ENCODE assay signal across 24 cellular contexts in the genomic region with DNA sequence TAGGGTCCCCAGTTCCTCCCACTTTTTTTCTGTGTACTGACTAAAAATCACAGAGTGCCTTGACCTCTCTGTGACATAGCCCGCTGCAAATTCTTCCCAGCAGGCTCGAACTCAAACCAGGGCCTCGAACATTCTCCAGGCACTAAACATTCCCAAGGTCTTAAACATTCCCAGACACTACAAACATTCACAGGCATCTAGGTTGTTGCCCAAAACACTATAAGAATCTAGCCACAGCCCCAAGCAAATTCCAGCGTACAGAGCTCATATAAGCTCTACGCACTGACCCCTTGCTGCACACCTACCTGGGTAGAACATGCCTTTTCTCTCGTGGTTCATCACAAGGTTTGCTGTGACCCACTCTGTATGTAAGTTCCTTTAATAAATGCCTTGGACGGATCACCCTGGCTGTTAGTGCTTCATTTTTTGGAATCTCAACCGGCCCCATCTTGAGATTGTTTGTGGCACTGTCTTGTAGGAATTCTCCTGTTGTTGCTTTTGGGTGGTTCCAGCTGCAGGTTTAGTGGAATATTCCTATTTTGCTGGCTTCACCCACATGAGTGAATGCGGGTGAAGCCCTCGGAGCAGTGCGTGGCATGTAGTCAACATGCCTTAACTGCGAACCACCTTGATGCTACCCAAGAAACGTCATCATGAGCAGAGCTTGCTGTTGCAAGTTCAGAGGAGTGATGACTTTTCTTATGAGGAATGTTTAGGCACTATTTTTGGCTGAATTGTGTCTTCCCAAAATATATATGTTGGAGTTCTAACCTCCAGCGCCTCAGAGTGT.
"Had no signal": no experiment of that assay in that cellular context is flagged by ENCODE, and none has a peak within 500 bp of the region (broad histone marks: within the 10 kb centered on the region; RNA-seq: fewer than 3 reads in every experiment).

No MANE protein-coding gene starts in this region.

- H2AFZ ChIP-seq: hepatocyte had no signal

- H3K4me2 ChIP-seq: hepatocyte had no signal

- H3K9me3 ChIP-seq: left lung, lower lobe of right lung, mucosa of descending colon, ovary, right atrium auricular region, right lobe of liver, spleen, tibial nerve, upper lobe of left lung, vagina had no signal

- H3K27me3 ChIP-seq: hepatocyte, left lung, ovary, right atrium auricular region, right lobe of liver, spleen, tibial nerve, upper lobe of left lung, vagina had no signal

- H3K27ac ChIP-seq: hepatocyte, left lung, lower lobe of right lung, ovary, right atrium auricular region, right lobe of liver, skin epidermis, spleen, tibial nerve, upper lobe of left lung, vagina had no signal

- H3K4me3 ChIP-seq: hepatocyte, left lung, lower lobe of right lung, mucosa of descending colon, ovary, right atrium auricular region, right lobe of liver, skin epidermis, spleen, tibial nerve, upper lobe of left lung, vagina had no signal

- H3K36me3 ChIP-seq: left lung, lower lobe of right lung, ovary, right atrium auricular region, right lobe of liver, spleen, tibial nerve, upper lobe of left lung, vagina had no signal

- DNase-seq: left colon; left lung; lower lobe of right lung; mammary epithelial cell; mesenchymal stem cell; midbrain; mucosa of descending colon; naive thymus-derived CD4-positive, alpha-beta T cell; ovary; right lobe of liver; spleen; stimulated activated CD4-positive, alpha-beta T cell treated with anti-CD3 and anti-CD28 coated beads, Interleukin-4, amount 100 ng/mL, for 24 hours; stimulated activated naive CD4-positive, alpha-beta T cell treated with Interleukin-2 at 50 U/mL for 16 hours; stimulated activated naive CD8-positive, alpha-beta T cell treated with anti-CD3 and anti-CD28 coated beads, Interleukin-15, amount 100 ng/mL, for 72 hours; substantia nigra; upper lobe of left lung had no signal

- ATAC-seq: left colon; left lung; lower lobe of right lung; mucosa of descending colon; naive thymus-derived CD4-positive, alpha-beta T cell; natural killer cell treated with Interleukin-12 subunit alpha and Interleukin-12 subunit beta and Interleukin-15 and Interleukin-18, amount 100 ng/mL, for 72 hours; right lobe of liver; stimulated activated memory B cell treated with anti-CD40 and anti-IgM and Interleukin-4, amounts not matched to agents 10 μg/mL and 1 μg/mL and 100 μg/mL, for 72 hours; stimulated activated naive CD8-positive, alpha-beta T cell treated with anti-CD3 and anti-CD28 coated beads, Interleukin-15, amount 100 ng/mL, for 72 hours had no signal

- H3K4me1 ChIP-seq: left lung, lower lobe of right lung, right atrium auricular region, right lobe of liver, spleen, tibial nerve, upper lobe of left lung, vagina had no signal

- FAIRE-seq: keratinocyte had no signal

- H3K79me2 ChIP-seq: hepatocyte had no signal
